8 cellular contexts compared by ENCODE assay signal in the genomic region with DNA sequence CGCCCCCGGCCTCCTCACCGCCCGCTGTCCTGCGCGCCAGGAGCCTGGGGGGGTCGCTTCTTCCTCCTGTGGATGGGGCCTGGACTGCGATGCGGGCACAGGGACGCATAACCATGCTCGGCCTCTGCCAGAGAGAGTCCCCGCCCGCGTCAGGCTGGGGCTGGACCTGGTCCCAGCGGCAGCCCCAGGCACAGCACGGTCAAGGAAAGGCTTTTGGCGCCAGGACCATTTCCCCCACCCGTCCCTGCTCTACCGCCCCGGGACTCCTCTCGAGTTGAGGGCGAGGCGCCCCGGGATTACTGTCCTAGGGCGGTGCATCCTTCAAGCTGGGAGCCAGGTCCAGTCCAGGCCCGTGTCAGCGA. TPM values are rescaled to one million over a fixed set of nuclear protein-coding genes. Genes with fewer than 3 reads are reported as not detected.
DNase-seq lines count a peak whose midpoint lies in the region; ATAC-seq and TF ChIP-seq lines count a peak whose summit lies in the region.

No MANE protein-coding gene starts in this region.

- H3K27ac ChIP-seq in HUES48 (ENCODE audit: low read depth, low read length): peak overlapping the region; percentile 89
- H3K27ac ChIP-seq in mesendoderm (ENCODE audit: low read depth, low read length): no peak overlapping the region

- H3K27ac Mint-ChIP-seq in MCF 10A (ENCODE audit: low read depth, unreplicated experiment): no peak overlapping the region

- H3K36me3 Mint-ChIP-seq in MCF 10A (ENCODE audit: insufficient read depth, unreplicated experiment): peaks cover 27% of the 10 kb centered on the region

- H3K4me3 Mint-ChIP-seq in MCF 10A (ENCODE audit: unreplicated experiment): peak overlapping the region; percentile 66

- WGBS in mesendoderm (ENCODE audit: extremely low coverage, insufficient coverage, low lambda C conversion rate): no CpG with 5 or more reads among the region's 27 CpGs

- H2BK120ac ChIP-seq in mesendoderm (ENCODE audit: low read depth, low read length): no peak overlapping the region

- no peak overlapping the region for H4K8ac ChIP-seq in mesendoderm (ENCODE audit: low read depth, low read length)

- no peaks in the 10 kb centered on the region for H3K79me2 ChIP-seq in mesendoderm (ENCODE audit: control insufficient read depth, insufficient read depth, low read length)

- peaks cover 35% of the 10 kb centered on the region for H3K4me1 Mint-ChIP-seq in MCF 10A (ENCODE audit: insufficient read depth, unreplicated experiment)

- no peak overlapping the region for H2BK15ac ChIP-seq in mesendoderm (replicated peaks; ENCODE audit: low read depth)

- BruUV-seq in MCF 10A (replicated peaks; lab: Mats Ljungman, UMichigan): no TSS peak

- no peak overlapping the region for H2AK5ac ChIP-seq in mesendoderm (ENCODE audit: low read length)

- H3K79me1 ChIP-seq in mesendoderm (ENCODE audit: low read length): no peaks in the 10 kb centered on the region

- H3K9me3 ChIP-seq in HUES48 (ENCODE audit: control insufficient read depth, insufficient read depth, low read length): no peaks in the 10 kb centered on the region

- H3K9ac ChIP-seq in HUES48 (ENCODE audit: low read depth, low read length): no peak overlapping the region
- peak overlapping the region; percentile 79 for H3K9ac ChIP-seq in mesendoderm (ENCODE audit: low read length)

- H3K36me3 ChIP-seq in HUES48 (ENCODE audit: control insufficient read depth, insufficient read depth, low read length) (peaks cover 7% of the 10 kb centered on the region), mesendoderm (ENCODE audit: control insufficient read depth, insufficient read depth, low read length) (no peaks in the 10 kb centered on the region)

- no peak overlapping the region for H2BK5ac ChIP-seq in mesendoderm (ENCODE audit: low read length)

- peak overlapping the region; percentile 86 for H3K56ac ChIP-seq in mesendoderm (ENCODE audit: low read length)

- intact Hi-C loops in MCF 10A (cut with micrococcal nuclease): no loop called here

- DNase-seq in MCF 10A (ENCODE audit: unreplicated experiment): no peak
- no peak for DNase-seq in mesendoderm
- no peak for DNase-seq in SHP77 treated with DMSO at 0.1 percent for 48 hours (lab: John Stamatoyannopoulos, UW)
- no peak for DNase-seq in stimulated activated CD4-positive, alpha-beta T cell treated with anti-CD3 and anti-CD28 coated beads, Interleukin-4, amount 100 ng/mL, for 4 hours

- peak overlapping the region; percentile 66 for H3K4me3 ChIP-seq in GM12875 (ENCODE audit: low read depth, low read length)
- H3K4me3 ChIP-seq in HUES48 (ENCODE audit: low read depth, low read length): peak overlapping the region; percentile 62
- peak overlapping the region; percentile 61 for H3K4me3 ChIP-seq in mesendoderm (ENCODE audit: low read length)

- H4K5ac ChIP-seq in mesendoderm (ENCODE audit: low read length): no peak overlapping the region

- no peaks in the 10 kb centered on the region for H3K9me3 Mint-ChIP-seq in MCF 10A (ENCODE audit: unreplicated experiment)

- POLR2A ChIA-PET in MCF 10A (lab: Yijun Ruan, JAX): interaction anchor here (1.2 to 2.8 kb wide), 5 partner anchors 9 to 186 kb away, joined by 4 to 23 read pairs (median 8); partner anchors contain the start of genes PDLIM7, PRELID1 and RAB24

- H3K27me3 ChIP-seq in HUES48 (ENCODE audit: control insufficient read depth, insufficient read depth, low read length) (no peaks in the 10 kb centered on the region), mesendoderm (ENCODE audit: insufficient read depth, low read length, poor library complexity) (no peaks in the 10 kb centered on the region)

- H3K4ac ChIP-seq in mesendoderm (ENCODE audit: low read depth, low read length): no peak overlapping the region

- CTCF ChIA-PET in MCF 10A (lab: Yijun Ruan, JAX): interaction anchor here (0.6 to 5.8 kb wide), 8 partner anchors 8 to 347 kb away, joined by 3 to 52 read pairs (median 15); no protein-coding TSS in a partner anchor

- H3K23ac ChIP-seq in mesendoderm (ENCODE audit: low read length): no peak overlapping the region

- H3K27me3 Mint-ChIP-seq in MCF 10A (ENCODE audit: insufficient read depth, unreplicated experiment): no peaks in the 10 kb centered on the region

- ATAC-seq in HG03571 (IDR thresholded peaks at IDR 0.05; ENCODE audit: unreplicated experiment) (no peak), HG02571 (IDR thresholded peaks at IDR 0.05; ENCODE audit: unreplicated experiment) (no peak)

- H3K4me1 ChIP-seq in HUES48 (ENCODE audit: control insufficient read depth, insufficient read depth, low read length) (peaks cover 9% of the 10 kb centered on the region; the same call in 1 of the 2 replicates), mesendoderm (ENCODE audit: control insufficient read depth, low read depth, low read length) (peaks cover 4% of the 10 kb centered on the region)

- no peak overlapping the region for H3K18ac ChIP-seq in mesendoderm (ENCODE audit: low read length)

- H3K4me2 ChIP-seq in mesendoderm (ENCODE audit: low read length): peak overlapping the region; percentile 94

- TF ChIP-seq CTCF in GM12875 (IDR thresholded peaks at IDR 0.05; ENCODE audit: borderline replicate concordance, insufficient read depth, low read depth, low read length) (no peak), MCF 10A (IDR thresholded peaks at IDR 0.05; ENCODE audit: unreplicated experiment) (no peak)

RNA-seq across cellular contexts. Expression of gene MXD3, which starts 0.4 kb away (rescaled TPM):
- total RNA-seq in MCF 10A (2022): 8.4 and 13.2 TPM in 2 replicates
- polyA plus RNA-seq in mesendoderm (2013, experiment 1 of 2): 3.1 TPM
- 2.6 TPM for polyA plus RNA-seq in mesendoderm (2013, experiment 2 of 2)

RNA-seq across cellular contexts. Expression of gene PRELID1, which starts 7.7 kb away (rescaled TPM):
- 217 and 267 TPM in 2 replicates for total RNA-seq in MCF 10A (2022)
- 308 TPM for polyA plus RNA-seq in mesendoderm (2013, experiment 1 of 2)
- 317 TPM for polyA plus RNA-seq in mesendoderm (2013, experiment 2 of 2)

RNA-seq across cellular contexts. Expression of gene RAB24, which starts 7.8 kb away (rescaled TPM):
- total RNA-seq in MCF 10A (2022): 34.3 and 42.6 TPM in 2 replicates
- 10.6 TPM for polyA plus RNA-seq in mesendoderm (2013, experiment 1 of 2)
- 10.3 TPM for polyA plus RNA-seq in mesendoderm (2013, experiment 2 of 2)

RNA-seq across cellular contexts. Expression of gene LMAN2, which starts 40.1 kb away (rescaled TPM):
- 221 and 279 TPM in 2 replicates for total RNA-seq in MCF 10A (2022)
- 179 TPM for polyA plus RNA-seq in mesendoderm (2013, experiment 1 of 2)
- polyA plus RNA-seq in mesendoderm (2013, experiment 2 of 2): 188 TPM

RNA-seq across cellular contexts. Expression of gene RGS14, which starts 46.4 kb away (rescaled TPM):
- total RNA-seq in MCF 10A (2022): 7.8 and 12.6 TPM in 2 replicates
- 8.6 TPM for polyA plus RNA-seq in mesendoderm (2013, experiment 1 of 2)
- polyA plus RNA-seq in mesendoderm (2013, experiment 2 of 2): 8.8 TPM
